ENCODE assay signal across 24 cellular contexts in the genomic region with DNA sequence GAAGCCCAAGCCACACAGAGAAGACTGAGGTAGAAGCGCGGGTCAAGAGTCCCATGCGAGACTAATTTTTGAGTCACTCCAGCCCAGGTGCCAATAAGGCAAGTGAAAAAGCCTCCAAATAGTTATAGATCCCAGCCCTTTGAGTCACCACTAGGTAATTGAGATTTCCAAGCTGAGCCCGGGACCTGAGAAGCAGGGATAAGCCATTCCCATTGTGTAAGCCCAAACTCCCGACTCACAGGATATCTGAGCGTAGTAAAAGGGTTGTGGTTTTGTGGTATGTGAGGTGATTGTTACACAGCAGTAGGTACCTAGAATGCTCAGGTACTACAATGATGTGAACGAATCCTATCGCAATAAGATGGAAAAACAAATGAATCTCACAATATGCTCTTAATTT.
"Had no signal": no experiment of that assay in that cellular context is flagged by ENCODE, and none has a peak within 500 bp of the region (broad histone marks: within the 10 kb centered on the region; RNA-seq: fewer than 3 reads in every experiment).

No MANE protein-coding gene starts in this region.

- H3K27me3 Mint-ChIP-seq: activated B cell treated with CpG ODN at 0.5 μM for 24 hours; activated CD4-positive, alpha-beta memory T cell treated with anti-CD3 and anti-CD28 coated beads for 36 hours; activated CD4-positive, alpha-beta T cell treated with anti-CD3 and anti-CD28 coated beads, Interleukin-2, amount 10 ng/mL, durations not matched to agents 24 days and 14 days; activated naive CD8-positive, alpha-beta T cell treated with anti-CD3 and anti-CD28 coated beads, Interleukin-2, amount 50 U/mL, for 24 hours had no signal

- H3K27me3 ChIP-seq: ascending aorta, body of pancreas had no signal

- H3K4me2 ChIP-seq: KMS-11 had no signal

- H3K4me1 ChIP-seq: ascending aorta, body of pancreas had no signal

- H3K4me3 Mint-ChIP-seq: activated B cell treated with CpG ODN at 0.5 μM for 24 hours; activated CD4-positive, alpha-beta memory T cell treated with anti-CD3 and anti-CD28 coated beads for 36 hours; activated CD4-positive, alpha-beta T cell treated with anti-CD3 and anti-CD28 coated beads, Interleukin-2, amount 10 ng/mL, durations not matched to agents 24 days and 14 days; activated naive CD8-positive, alpha-beta T cell treated with anti-CD3 and anti-CD28 coated beads, Interleukin-2, amount 50 U/mL, for 24 hours; activated T-cell treated with anti-CD3 and anti-CD28 coated beads, Interleukin-2, amount 50 U/mL, for 4 hours; T-helper 1 cell treated with Interleukin-12 subunit alpha and Interleukin-12 subunit beta and Interleukin-4 antibody, amounts not matched to agents 30 μg/mL and 1 μg/mL, for 36 hours had no signal

- ATAC-seq: activated naive CD4-positive, alpha-beta T cell treated with anti-CD3 and anti-CD28 coated beads, Interleukin-2, amount 50 U/mL, for 72 hours; activated naive CD8-positive, alpha-beta T cell treated with anti-CD3 and anti-CD28 coated beads, Interleukin-2, amount 50 U/mL, for 24 hours; activated T-cell treated with anti-CD3 and anti-CD28 coated beads, Interleukin-2, amount 50 U/mL, for 4 hours; body of pancreas had no signal

- H3K9ac ChIP-seq: KMS-11 had no signal

- H3K4me3 ChIP-seq: ascending aorta, body of pancreas had no signal

- H3K36me3 ChIP-seq: ascending aorta had no signal

- H3K27ac Mint-ChIP-seq: activated B cell treated with CpG ODN at 0.5 μM for 24 hours; activated CD4-positive, alpha-beta memory T cell treated with anti-CD3 and anti-CD28 coated beads for 36 hours; activated CD4-positive, alpha-beta T cell treated with anti-CD3 and anti-CD28 coated beads, Interleukin-2, amount 10 ng/mL, durations not matched to agents 24 days and 14 days; activated naive CD4-positive, alpha-beta T cell treated with anti-CD3 and anti-CD28 coated beads, Interleukin-2, amount 50 U/mL, for 72 hours; activated naive CD8-positive, alpha-beta T cell treated with anti-CD3 and anti-CD28 coated beads, Interleukin-2, amount 50 U/mL, for 24 hours; T-helper 1 cell treated with Interleukin-12 subunit alpha and Interleukin-12 subunit beta and Interleukin-4 antibody, amounts not matched to agents 30 μg/mL and 1 μg/mL, for 36 hours had no signal

- H3K4me1 Mint-ChIP-seq: activated B cell treated with CpG ODN at 0.5 μM for 24 hours; activated CD4-positive, alpha-beta T cell treated with anti-CD3 and anti-CD28 coated beads, Interleukin-2, amount 10 ng/mL, durations not matched to agents 24 days and 14 days; activated naive CD8-positive, alpha-beta T cell treated with anti-CD3 and anti-CD28 coated beads, Interleukin-2, amount 50 U/mL, for 24 hours had no signal

- H3K36me3 Mint-ChIP-seq: activated CD4-positive, alpha-beta memory T cell treated with anti-CD3 and anti-CD28 coated beads for 36 hours; activated naive CD4-positive, alpha-beta T cell treated with anti-CD3 and anti-CD28 coated beads, Interleukin-2, amount 50 U/mL, for 72 hours had no signal

- DNase-seq: activated B cell treated with CpG ODN at 0.5 μM for 24 hours; activated CD4-positive, alpha-beta memory T cell treated with anti-CD3 and anti-CD28 coated beads for 36 hours; activated CD4-positive, alpha-beta T cell treated with anti-CD3 and anti-CD28 coated beads for 1 hour; activated CD4-positive, alpha-beta T cell treated with anti-CD3 and anti-CD28 coated beads, Interleukin-2, amount 10 ng/mL, durations not matched to agents 24 days and 14 days; activated CD8-positive, alpha-beta memory T cell treated with anti-CD3 and anti-CD28 coated beads for 24 hours; activated effector memory CD4-positive, alpha-beta T cell treated with anti-CD3 and anti-CD28 coated beads, Interleukin-2, amount 50 U/mL, for 16 hours; activated naive CD4-positive, alpha-beta T cell treated with Interleukin-2 at 50 U/mL for 16 hours; activated naive CD8-positive, alpha-beta T cell treated with anti-CD3 and anti-CD28 coated beads, Interleukin-2, amount 50 U/mL, for 24 hours; activated T-cell treated with anti-CD3 and anti-CD28 coated beads, Interleukin-2, amount 50 U/mL, for 4 hours; amniotic stem cell; body of pancreas; MV-4-11; NCI-H1092 treated with DMSO at 0.1 percent for 48 hours; NCI-H1436; NCI-H1694 treated with DMSO at 0.1 percent for 48 hours; NCI-H2029 treated with DMSO at 0.1 percent for 48 hours; NCI-H510A treated with DMSO at 0.1 percent for 48 hours; NCI-H69; NK-92 treated with Interleukin-12 subunit alpha and Interleukin-12 subunit beta, amount 100 ng/mL, for 24 hours; SHP77 treated with DMSO at 0.1 percent for 48 hours had no signal

- H3K9me3 Mint-ChIP-seq: T-helper 1 cell treated with Interleukin-12 subunit alpha and Interleukin-12 subunit beta and Interleukin-4 antibody, amounts not matched to agents 30 μg/mL and 1 μg/mL, for 36 hours had no signal

- H3K9me3 ChIP-seq: ascending aorta, body of pancreas had no signal

- H3K27ac ChIP-seq: ascending aorta, body of pancreas, KMS-11 had no signal
